In the genomic region with DNA sequence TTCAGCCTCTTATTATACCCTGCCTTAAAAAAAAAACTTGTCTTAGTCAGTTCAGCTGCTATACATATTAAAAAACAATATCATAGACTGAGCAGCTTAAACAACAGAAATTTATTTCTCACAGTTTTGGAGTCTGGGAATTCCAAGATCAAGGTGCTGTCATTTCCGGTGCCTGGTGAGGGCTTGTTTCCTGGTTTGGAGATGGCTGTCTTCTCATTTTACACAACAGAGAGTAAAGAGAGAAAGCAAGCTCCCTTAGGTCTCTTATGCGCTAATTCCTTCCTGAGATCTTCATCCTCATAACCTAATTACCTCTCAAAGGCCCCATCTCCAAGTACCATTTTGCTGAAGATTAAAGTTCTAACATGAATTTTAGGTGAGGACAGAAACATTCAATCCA, we compare ENCODE assay signal across 1 cellular context.
TF ChIP-seq lines count a peak whose summit lies in the region.

No MANE protein-coding gene starts in this region.

TF ChIP-seq in H1, 55 proteins besides CTCF, POLR2A, EP300 and RAD21 (continued from another document):
- TF ChIP-seq, protein P1, sequence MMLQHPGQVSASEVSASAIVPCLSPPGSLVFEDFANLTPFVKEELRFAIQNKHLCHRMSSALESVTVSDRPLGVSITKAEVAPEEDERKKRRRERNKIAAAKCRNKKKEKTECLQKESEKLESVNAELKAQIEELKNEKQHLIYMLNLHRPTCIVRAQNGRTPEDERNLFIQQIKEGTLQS (IDR thresholded peaks at IDR 0.05; ENCODE audit: insufficient read depth, low read depth, low read length), result no peak
- TF ChIP-seq RXRA (IDR thresholded peaks at IDR 0.05; ENCODE audit: insufficient read depth, low read depth, low read length) (no peak), CTBP2 (IDR thresholded peaks at IDR 0.05; ENCODE audit: borderline replicate concordance, insufficient read depth, insufficient read length, low read length) (no peak), KDM4A (IDR thresholded peaks at IDR 0.05; ENCODE audit: low read depth, low read length, severe bottlenecking) (no peak), SUZ12 (IDR thresholded peaks at IDR 0.05; ENCODE audit: low read length) (no peak), CHD1 (IDR thresholded peaks at IDR 0.05; ENCODE audit: low read depth, low read length) (no peak), PHF8 (conservative IDR thresholded peaks at IDR 0.05; ENCODE audit: low read depth, low read length) (no peak), RFX5 (IDR thresholded peaks at IDR 0.05; ENCODE audit: borderline replicate concordance, low read depth, low read length) (no peak), SP4 (IDR thresholded peaks at IDR 0.05; ENCODE audit: low read length) (no peak)
